In genomic region chr10:12195603-12196506, GRCh38 we compare ENCODE assay signal across 8 cellular contexts. TPM values are rescaled to one million over a fixed set of nuclear protein-coding genes. Genes with fewer than 3 reads are reported as not detected.
DNase-seq lines count a peak whose midpoint lies in the region; ATAC-seq and TF ChIP-seq lines count a peak whose summit lies in the region.

TSS of gene CDC123 (plus strand) at chr10:12196188. CDS start at chr10:12196246, 58 bp downstream.
TSS of gene NUDT5 (minus strand) at chr10:12195891. CDS start at chr10:12186291, 9,600 bp downstream.

- DNase-seq in GM19240 (ENCODE audit: insufficient read length, low spot score) (peak; percentile 68), NCI-H524 (lab: John Stamatoyannopoulos, UW) (peak; percentile 35 to 62), colonic mucosa (peak; percentile 92)
- DNase-seq in activated CD4-positive, alpha-beta T cell treated with anti-CD3 and anti-CD28 coated beads for 48 hours = peak; percentile 92
- DNase-seq in stimulated activated CD4-positive, alpha-beta T cell treated with anti-CD3 and anti-CD28 coated beads, Interleukin-1b, Interleukin-23, amount 100 ng/mL, for 24 hours (ENCODE audit: low read depth in 4 of 4, low spot score in 1 of 4) = peak; percentile 61 to 80 (median 72)

- peak within 1 kb of the TSS; percentile 85 for H3K4me3 ChIP-seq in BLaER1
- peak within 1 kb of the TSS; percentile 94 for H3K4me3 ChIP-seq in colonic mucosa

- H3K27me3 ChIP-seq in BLaER1 (no peaks in the 10 kb centered on the region), colonic mucosa (no peaks in the 10 kb centered on the region), layer of hippocampus (ENCODE audit: control insufficient read depth, insufficient read depth, low read length) (no peaks in the 10 kb centered on the region)

- peaks cover 47% of the 10 kb centered on the region for H3K4me1 ChIP-seq in BLaER1
- peaks cover 5% of the 10 kb centered on the region for H3K4me1 ChIP-seq in colonic mucosa

- H3K27ac ChIP-seq in BLaER1 = peak within 1 kb of the TSS; percentile 97
- H3K27ac ChIP-seq in colonic mucosa = peak within 1 kb of the TSS; percentile 91
- peak within 1 kb of the TSS; percentile 94 for H3K27ac ChIP-seq in layer of hippocampus (ENCODE audit: low read depth, low read length)

- intact Hi-C loops in colonic mucosa (cut with DNase I) = loop anchor here (2.0 kb wide), 1 partner anchor 17 kb away; no protein-coding TSS in a partner anchor

- peaks cover 61% of the 10 kb centered on the region for H4K20me1 ChIP-seq in BLaER1

- H3K9ac ChIP-seq in BLaER1 (peak within 1 kb of the TSS; percentile 93), colonic mucosa (ENCODE audit: low read depth in 2 of 2, low read length in 2 of 2) (peak within 1 kb of the TSS; percentile 66 to 98)

- peak within 1 kb of the TSS; percentile 82 for H3K4me2 ChIP-seq in BLaER1

- ATAC-seq in HG03457 (IDR thresholded peaks at IDR 0.05; ENCODE audit: unreplicated experiment) = peak; percentile 75

- H3K9me3 ChIP-seq in BLaER1 (no peaks in the 10 kb centered on the region), colonic mucosa (no peaks in the 10 kb centered on the region)

- TF ChIP-seq CTCF in colonic mucosa (IDR thresholded peaks at IDR 0.05) = no peak

- H3K36me3 ChIP-seq in BLaER1 (peaks cover 36% of the 10 kb centered on the region), colonic mucosa (no peaks in the 10 kb centered on the region)

RNA-seq across cellular contexts. Expression of gene CDC123, which starts in this region (rescaled TPM):
- 10 to 100 TPM; 47.9 to 84.5 TPM for total RNA-seq in colonic mucosa

RNA-seq across cellular contexts. Expression of gene NUDT5, which starts in this region (rescaled TPM):
- total RNA-seq in colonic mucosa = 10 to 100 TPM; 41.4 to 89.0 TPM

Comparison
In these comparisons a context has a peak if more than half of its experiments do, and no peak if none do; other contexts are left out.
1. Peak in every context shown above with its lines: DNase-seq, ATAC-seq, H3K4me3 ChIP-seq and H3K27ac ChIP-seq.